ENCODE assay signal across 16 cellular contexts in genomic region chr2:45069711-45070664, GRCh38.
DNase-seq lines count a peak whose midpoint lies in the region; ATAC-seq and TF ChIP-seq lines count a peak whose summit lies in the region.
"Had no signal": no experiment of that assay in that cellular context is flagged by ENCODE, and none has a peak within 500 bp of the region (broad histone marks: within the 10 kb centered on the region; RNA-seq: fewer than 3 reads in every experiment).

No MANE protein-coding gene starts in this region.

- peak overlapping the region; percentile 72 for H3K9ac ChIP-seq in Karpas-422 (ENCODE audit: low read length)

- TF ChIP-seq CTCF in coronary artery (IDR thresholded peaks at IDR 0.05) (no peak), osteoblast (IDR thresholded peaks at IDR 0.05; ENCODE audit: extremely low read depth, low read depth, low read length) (no peak)

- H3K4me1 ChIP-seq in Karpas-422 (ENCODE audit: low read length) (peaks cover 80% of the 10 kb centered on the region), osteoblast (ENCODE audit: insufficient read depth, low read length) (peaks cover 30% of the 10 kb centered on the region)
- H3K4me1 ChIP-seq: adrenal gland, BE2C, right atrium auricular region had no signal

- DNase-seq in Karpas-422 (peak; percentile 96), NCI-H524 treated with DMSO at 0.1 percent for 48 hours (lab: John Stamatoyannopoulos, UW) (peak; percentile 97), coronary artery (ENCODE audit: low spot score) (peak; percentile 22), osteoblast (ENCODE audit: insufficient read length, low spot score, missing footprints) (no peak), GF-D8 (lab: John Stamatoyannopoulos, UW) (no peak), NCI-H2081 (lab: John Stamatoyannopoulos, UW) (no peak)
- DNase-seq: activated CD4-positive, alpha-beta memory T cell treated with anti-CD3 and anti-CD28 coated beads, Interleukin-2, amount 10 ng/mL, durations not matched to agents 7 days and 5 days; adrenal gland; BE2C; foreskin melanocyte; mammary epithelial cell; NCI-H1930; stimulated activated CD4-positive, alpha-beta T cell treated with anti-CD3 and anti-CD28 coated beads, Interleukin-1b, Interleukin-23, amount 100 ng/mL, for 48 hours had no signal

- no peak for ATAC-seq in GM19455 (IDR thresholded peaks at IDR 0.05; ENCODE audit: unreplicated experiment)
- ATAC-seq: natural killer cell treated with Interleukin-12 subunit alpha and Interleukin-12 subunit beta and Interleukin-15 and Interleukin-18, amount 100 ng/mL, for 72 hours had no signal

- H3K9me3 ChIP-seq in Karpas-422 (ENCODE audit: low read length) (no peaks in the 10 kb centered on the region), osteoblast (ENCODE audit: low read depth, low read length) (no peaks in the 10 kb centered on the region)
- H3K9me3 ChIP-seq: adrenal gland, BE2C, right atrium auricular region had no signal

- H2AFZ ChIP-seq in Karpas-422 (ENCODE audit: low read length) (no peak overlapping the region), osteoblast (ENCODE audit: low read length) (peak overlapping the region; percentile 75)

- H3K79me2 ChIP-seq in Karpas-422 (ENCODE audit: low read length) (no peaks in the 10 kb centered on the region), osteoblast (ENCODE audit: insufficient read depth, low read length) (no peaks in the 10 kb centered on the region)

- peak overlapping the region; percentile 71 for H3K4me2 ChIP-seq in Karpas-422 (ENCODE audit: low read depth, low read length, poor library complexity, severe bottlenecking)
- H3K4me2 ChIP-seq in osteoblast (ENCODE audit: insufficient read depth, low read length), result peak overlapping the region; percentile 60

- no peaks in the 10 kb centered on the region; the same call in 1 of the 2 replicates for H3K36me3 ChIP-seq in Karpas-422 (ENCODE audit: insufficient read depth, low read length)
- H3K36me3 ChIP-seq in osteoblast (ENCODE audit: insufficient read depth, low read length), result no peaks in the 10 kb centered on the region
- H3K36me3 ChIP-seq: adrenal gland, BE2C, right atrium auricular region had no signal

- no peaks in the 10 kb centered on the region for H3K9me2 ChIP-seq in Karpas-422 (replicated peaks; ENCODE audit: insufficient read depth, low read length)

- H3K27ac ChIP-seq in Karpas-422 (ENCODE audit: low read length) (peak overlapping the region; percentile 99), coronary artery (no peak overlapping the region), osteoblast (ENCODE audit: low read depth, low read length) (no peak overlapping the region)
- H3K27ac ChIP-seq: adrenal gland, right atrium auricular region had no signal

- H3K4me3 ChIP-seq in Karpas-422 (ENCODE audit: low read length) (peak overlapping the region; percentile 51), coronary artery (no peak overlapping the region), osteoblast (ENCODE audit: insufficient read depth, low read length) (peak overlapping the region; percentile 18)
- H3K4me3 ChIP-seq: adrenal gland, right atrium auricular region had no signal

- H3K27me3 ChIP-seq in Karpas-422 (ENCODE audit: low read length) (no peaks in the 10 kb centered on the region), osteoblast (ENCODE audit: insufficient read depth, low read length) (no peaks in the 10 kb centered on the region)
- H3K27me3 ChIP-seq: BE2C, right atrium auricular region had no signal

- H4K20me1 ChIP-seq in Karpas-422 (ENCODE audit: insufficient read depth, low read depth, low read length) (no peaks in the 10 kb centered on the region), osteoblast (ENCODE audit: insufficient read depth, low read length) (no peaks in the 10 kb centered on the region)

Comparison
In these comparisons a context has a peak if more than half of its experiments do, and no peak if none do; other contexts are left out.
1. DNase-seq: peak in Karpas-422 (single experiment), NCI-H524 treated with DMSO at 0.1 percent for 48 hours (single experiment) and coronary artery (single experiment); none in osteoblast (single experiment), GF-D8 (single experiment) and NCI-H2081 (0 of 2).